ENCODE assay signal across 20 cellular contexts in the genomic region with DNA sequence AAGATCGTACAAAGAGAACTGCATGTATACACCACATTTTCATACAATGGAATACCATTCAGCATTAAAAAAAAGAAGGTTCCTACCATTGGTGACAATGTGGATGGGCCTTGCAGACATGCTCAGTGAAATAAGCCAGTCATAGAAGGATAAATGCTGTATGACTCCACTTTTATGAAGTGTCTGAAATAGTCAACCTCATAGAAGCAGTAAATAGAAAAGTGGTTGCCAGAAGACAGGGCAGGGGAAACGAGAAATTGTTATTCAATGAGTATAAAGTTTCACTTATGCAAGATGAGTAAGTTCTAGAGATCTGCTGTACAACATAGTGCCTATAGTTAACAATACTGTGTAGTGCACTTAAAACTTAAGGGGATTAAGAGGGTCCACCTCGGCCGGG.
"Had no signal": no experiment of that assay in that cellular context is flagged by ENCODE, and none has a peak within 500 bp of the region (broad histone marks: within the 10 kb centered on the region; RNA-seq: fewer than 3 reads in every experiment).

No MANE protein-coding gene starts in this region.

- H3K27me3 ChIP-seq: adrenal gland, gastroesophageal sphincter, heart right ventricle, thyroid gland had no signal

- H3K9me3 ChIP-seq: adrenal gland, gastroesophageal sphincter, heart right ventricle, thyroid gland had no signal

- H3K9me3 Mint-ChIP-seq: activated CD4-positive, alpha-beta T cell treated with anti-CD3 and anti-CD28 coated beads, Interleukin-2, amount 10 ng/mL, durations not matched to agents 7 days and 5 days; activated naive CD4-positive, alpha-beta T cell treated with anti-CD3 and anti-CD28 coated beads, Interleukin-2, amount 50 U/mL, for 72 hours; memory B cell had no signal

- H3K36me3 Mint-ChIP-seq: activated naive CD4-positive, alpha-beta T cell treated with anti-CD3 and anti-CD28 coated beads, Interleukin-2, amount 50 U/mL, for 72 hours; memory B cell had no signal

- ATAC-seq: esophagus mucosa, gastroesophageal sphincter, heart right ventricle had no signal

- H3K27ac ChIP-seq: adrenal gland, gastroesophageal sphincter, heart right ventricle, thyroid gland had no signal

- H3K36me3 ChIP-seq: adrenal gland, gastroesophageal sphincter, heart right ventricle, thyroid gland had no signal

- H3K4me3 ChIP-seq: adrenal gland, gastroesophageal sphincter, heart right ventricle, thyroid gland had no signal

- H3K27me3 Mint-ChIP-seq: activated CD4-positive, alpha-beta T cell treated with anti-CD3 and anti-CD28 coated beads, Interleukin-2, amount 10 ng/mL, durations not matched to agents 7 days and 5 days; memory B cell; progenitor cell of endocrine pancreas had no signal

- DNase-seq: activated CD4-positive, alpha-beta T cell treated with anti-CD3 and anti-CD28 coated beads, Interleukin-2, amount 10 ng/mL, durations not matched to agents 7 days and 5 days; activated CD4-positive, CD25-positive, alpha-beta regulatory T cell; activated CD8-positive, alpha-beta memory T cell treated with anti-CD3 and anti-CD28 coated beads, Interleukin-2, amount 50 U/mL, for 4 hours; activated gamma-delta T cell treated with Interleukin-2 at 50 U/mL for 16 hours; adrenal gland; cerebellar nuclear complex; cortex of kidney; effector CD8-positive, alpha-beta T cell; heart right ventricle; stimulated activated CD4-positive, alpha-beta T cell treated with anti-CD3 and anti-CD28 coated beads, Interleukin-12 subunit alpha, Interleukin-12 subunit beta, amount 100 ng/mL, for 4 hours; stimulated activated CD4-positive, alpha-beta T cell treated with anti-CD3 and anti-CD28 coated beads, Interleukin-1b, Interleukin-23, amount 100 ng/mL, for 48 hours; stimulated activated naive CD4-positive, alpha-beta T cell treated with Interleukin-2 at 50 U/mL for 16 hours; T-helper 9 cell; thyroid gland had no signal

- H3K4me1 Mint-ChIP-seq: activated CD4-positive, alpha-beta T cell treated with anti-CD3 and anti-CD28 coated beads, Interleukin-2, amount 10 ng/mL, durations not matched to agents 7 days and 5 days; memory B cell; neural crest cell had no signal

- H3K4me3 Mint-ChIP-seq: activated CD4-positive, alpha-beta T cell treated with anti-CD3 and anti-CD28 coated beads, Interleukin-2, amount 10 ng/mL, durations not matched to agents 7 days and 5 days; memory B cell; neural crest cell had no signal

- H3K27ac Mint-ChIP-seq: activated CD4-positive, alpha-beta T cell treated with anti-CD3 and anti-CD28 coated beads, Interleukin-2, amount 10 ng/mL, durations not matched to agents 7 days and 5 days; activated naive CD4-positive, alpha-beta T cell treated with anti-CD3 and anti-CD28 coated beads, Interleukin-2, amount 50 U/mL, for 72 hours; memory B cell; progenitor cell of endocrine pancreas had no signal

- H3K4me1 ChIP-seq: adrenal gland, gastroesophageal sphincter, thyroid gland had no signal
